Comparison of ENCODE assay signal across 14 cellular contexts in genomic region chr17:82246040-82246364, GRCh38. TPM values are rescaled to one million over a fixed set of nuclear protein-coding genes. Genes with fewer than 3 reads are reported as not detected.
DNase-seq lines count a peak whose midpoint lies in the region; ATAC-seq and TF ChIP-seq lines count a peak whose summit lies in the region.
"Had no signal": no experiment of that assay in that cellular context is flagged by ENCODE, and none has a peak within 500 bp of the region (broad histone marks: within the 10 kb centered on the region; RNA-seq: fewer than 3 reads in every experiment).

No MANE protein-coding gene starts in this region.

- H3K4me3 Mint-ChIP-seq in stimulated activated naive CD8-positive, alpha-beta T cell treated with anti-CD3 and anti-CD28 coated beads, Interleukin-15, Interleukin-2, amounts not matched to agents 100 ng/mL and 50 ng/mL, for 24 hours: no peak overlapping the region
- no peak overlapping the region for H3K4me3 Mint-ChIP-seq in natural killer cell treated with Interleukin-12 subunit alpha and Interleukin-12 subunit beta and Interleukin-15 and Interleukin-18, amount 100 ng/mL, for 72 hours
- H3K4me3 Mint-ChIP-seq in T-cell (no peak overlapping the region), mesothelial cell of epicardium (no peak overlapping the region)

- H3K4me1 Mint-ChIP-seq in stimulated activated naive CD8-positive, alpha-beta T cell treated with anti-CD3 and anti-CD28 coated beads, Interleukin-15, Interleukin-2, amounts not matched to agents 100 ng/mL and 50 ng/mL, for 24 hours (ENCODE audit: low read depth): peaks cover 27% of the 10 kb centered on the region
- H3K4me1 Mint-ChIP-seq in natural killer cell treated with Interleukin-12 subunit alpha and Interleukin-12 subunit beta and Interleukin-15 and Interleukin-18, amount 100 ng/mL, for 72 hours (ENCODE audit: low read depth in 2 of 2): peaks cover 25 to 59% of the 10 kb centered on the region in 2 donors
- peaks cover 25 to 44% (median 44%) of the 10 kb centered on the region in 3 donors for H3K4me1 Mint-ChIP-seq in T-cell
- peaks cover 3% of the 10 kb centered on the region for H3K4me1 Mint-ChIP-seq in mesothelial cell of epicardium

- H3K9me3 Mint-ChIP-seq in stimulated activated naive CD8-positive, alpha-beta T cell treated with anti-CD3 and anti-CD28 coated beads, Interleukin-15, Interleukin-2, amounts not matched to agents 100 ng/mL and 50 ng/mL, for 24 hours: no peaks in the 10 kb centered on the region
- no peaks in the 10 kb centered on the region for H3K9me3 Mint-ChIP-seq in natural killer cell treated with Interleukin-12 subunit alpha and Interleukin-12 subunit beta and Interleukin-15 and Interleukin-18, amount 100 ng/mL, for 72 hours
- H3K9me3 Mint-ChIP-seq in T-cell (no peaks in the 10 kb centered on the region), mesothelial cell of epicardium (no peaks in the 10 kb centered on the region)
- H3K9me3 Mint-ChIP-seq: CD4-positive, alpha-beta T cell had no signal

- H3K27ac Mint-ChIP-seq in stimulated activated naive CD8-positive, alpha-beta T cell treated with anti-CD3 and anti-CD28 coated beads, Interleukin-15, Interleukin-2, amounts not matched to agents 100 ng/mL and 50 ng/mL, for 24 hours: peak overlapping the region; percentile 61
- H3K27ac Mint-ChIP-seq in natural killer cell treated with Interleukin-12 subunit alpha and Interleukin-12 subunit beta and Interleukin-15 and Interleukin-18, amount 100 ng/mL, for 72 hours: peak overlapping the region; percentile 66 to 87
- H3K27ac Mint-ChIP-seq in T-cell (peak overlapping the region in 1 of 2 donors; percentile 34), mesothelial cell of epicardium (no peak overlapping the region)
- H3K27ac Mint-ChIP-seq: CD4-positive, alpha-beta T cell had no signal

- no peaks in the 10 kb centered on the region for H3K27me3 ChIP-seq in colonic mucosa

- POLR2A ChIA-PET in T-cell (lab: Charles Lee): no interaction called here

- peaks cover 31% of the 10 kb centered on the region for H3K4me1 ChIP-seq in colonic mucosa

- no peak for ATAC-seq in stimulated activated naive CD8-positive, alpha-beta T cell treated with anti-CD3 and anti-CD28 coated beads, Interleukin-15, Interleukin-2, amounts not matched to agents 100 U/mL and 50 U/mL, for 24 hours
- no peak for ATAC-seq in natural killer cell treated with Interleukin-12 subunit alpha and Interleukin-12 subunit beta and Interleukin-15 and Interleukin-18, amount 100 ng/mL, for 72 hours
- ATAC-seq in T-cell (replicated peaks in 1 of 4): no peak

- intact Hi-C loops in colonic mucosa (cut with DNase I): no loop called here

- DNase-seq in stimulated activated naive CD8-positive, alpha-beta T cell treated with anti-CD3 and anti-CD28 coated beads, Interleukin-15, Interleukin-2, amounts not matched to agents 100 U/mL and 50 U/mL, for 24 hours: no peak
- DNase-seq in colonic mucosa: no peak
- DNase-seq in natural killer cell treated with Interleukin-12 subunit alpha and Interleukin-12 subunit beta and Interleukin-15 and Interleukin-18, amount 100 ng/mL, for 72 hours (ENCODE audit: low spot score): no peak
- DNase-seq in T-cell: no peak
- DNase-seq in NCI-H1930 (lab: John Stamatoyannopoulos, UW): no peak
- no peak for DNase-seq in mesothelial cell of epicardium (ENCODE audit: low spot score in 2 of 2, unreplicated experiment in 2 of 2)
- no peak for DNase-seq in NCI-H1092 (lab: John Stamatoyannopoulos, UW)
- DNase-seq: CD4-positive, alpha-beta T cell; left colon; NCI-H2029 treated with DMSO at 0.1 percent for 48 hours; occipital lobe; stimulated activated CD4-positive, alpha-beta T cell treated with anti-CD3 and anti-CD28 coated beads, Interleukin-4, amount 100 ng/mL, for 24 hours; T-helper 9 cell had no signal

- no peak overlapping the region for H3K4me3 ChIP-seq in colonic mucosa

- CTCF ChIA-PET in T-cell (lab: Charles Lee): no interaction called here

- H3K36me3 Mint-ChIP-seq in stimulated activated naive CD8-positive, alpha-beta T cell treated with anti-CD3 and anti-CD28 coated beads, Interleukin-15, Interleukin-2, amounts not matched to agents 100 ng/mL and 50 ng/mL, for 24 hours (ENCODE audit: low read depth): peaks cover 61% of the 10 kb centered on the region
- peaks cover 27% of the 10 kb centered on the region for H3K36me3 Mint-ChIP-seq in natural killer cell treated with Interleukin-12 subunit alpha and Interleukin-12 subunit beta and Interleukin-15 and Interleukin-18, amount 100 ng/mL, for 72 hours
- H3K36me3 Mint-ChIP-seq in T-cell (peaks cover 52% of the 10 kb centered on the region), mesothelial cell of epicardium (peaks cover 27% of the 10 kb centered on the region)

- peaks cover 51% of the 10 kb centered on the region for H3K36me3 ChIP-seq in colonic mucosa

- peak overlapping the region; percentile 32 for H3K27ac ChIP-seq in colonic mucosa

- H3K27me3 Mint-ChIP-seq in stimulated activated naive CD8-positive, alpha-beta T cell treated with anti-CD3 and anti-CD28 coated beads, Interleukin-15, Interleukin-2, amounts not matched to agents 100 ng/mL and 50 ng/mL, for 24 hours: no peaks in the 10 kb centered on the region
- H3K27me3 Mint-ChIP-seq in natural killer cell treated with Interleukin-12 subunit alpha and Interleukin-12 subunit beta and Interleukin-15 and Interleukin-18, amount 100 ng/mL, for 72 hours: no peaks in the 10 kb centered on the region
- H3K27me3 Mint-ChIP-seq in T-cell: no peaks in the 10 kb centered on the region
- H3K27me3 Mint-ChIP-seq in mesothelial cell of epicardium (ENCODE audit: low read depth): no peaks in the 10 kb centered on the region
- H3K27me3 Mint-ChIP-seq: CD4-positive, alpha-beta T cell had no signal

- H3K9ac ChIP-seq in colonic mucosa (ENCODE audit: low read depth in 2 of 2, low read length in 2 of 2): no peak overlapping the region

- no peak for TF ChIP-seq CTCF in colonic mucosa (IDR thresholded peaks at IDR 0.05)
- TF ChIP-seq CTCF in mesothelial cell of epicardium (IDR thresholded peaks at IDR 0.05; ENCODE audit: unreplicated experiment): no peak

- H3K9me3 ChIP-seq in colonic mucosa: no peaks in the 10 kb centered on the region

RNA-seq across cellular contexts. Expression of gene SLC16A3, which starts 17.2 kb away (rescaled TPM):
- 100 to 1,000 TPM; 148 to 298 TPM for total RNA-seq in colonic mucosa
- 100 to 1,000 TPM; 241 to 534 TPM for total RNA-seq in natural killer cell treated with Interleukin-12 subunit alpha and Interleukin-12 subunit beta and Interleukin-15 and Interleukin-18, amount 100 ng/mL, for 72 hours
- 10 to 100 TPM; 31.9 to 47.3 (median 40.9) TPM for total RNA-seq in T-cell
- total RNA-seq in mesothelial cell of epicardium: 62.0 to 68.8 TPM (median 67.3 TPM) in 3 replicates

RNA-seq across cellular contexts. Expression of gene CSNK1D, which starts 27.5 kb away (rescaled TPM):
- total RNA-seq in colonic mucosa (100 to 1,000 TPM; 136 to 138 TPM), T-cell (100 to 1,000 TPM; 177 to 273 (median 194) TPM), mesothelial cell of epicardium (202 to 212 TPM (median 204 TPM) in 3 replicates)
- 100 to 1,000 TPM; 160 to 215 TPM for total RNA-seq in natural killer cell treated with Interleukin-12 subunit alpha and Interleukin-12 subunit beta and Interleukin-15 and Interleukin-18, amount 100 ng/mL, for 72 hours

RNA-seq across cellular contexts. Expression of gene CCDC57, which starts 33.4 kb away (rescaled TPM):
- total RNA-seq in colonic mucosa (10 to 100 TPM; 24.5 to 46.1 TPM), T-cell (100 to 1,000 TPM in 3 of 5 donors, 10 to 100 TPM in 2; 86.4 to 127 (median 103) TPM), mesothelial cell of epicardium (90.4 to 92.1 TPM (median 91.5 TPM) in 3 replicates)
- total RNA-seq in natural killer cell treated with Interleukin-12 subunit alpha and Interleukin-12 subunit beta and Interleukin-15 and Interleukin-18, amount 100 ng/mL, for 72 hours: 10 to 100 TPM; 34.0 to 82.2 TPM
